ENCODE assay signal across 1 cellular context in genomic region chr19:19668230-19669012, GRCh38.
TF ChIP-seq lines count a peak whose summit lies in the region.

Gene ZNF101 (plus strand): TSS chr19:19668839. CDS start chr19:19668964, 125 bp downstream.

TF ChIP-seq in K562, 482 proteins besides CTCF, POLR2A, EP300 and RAD21 (continued from another document and continues in another):
- TF ChIP-seq PTRF (tag; IDR thresholded peaks at IDR 0.05) (no peak), ZNF75A (CRISPR knock-in tag; IDR thresholded peaks at IDR 0.05) (no peak), MXI1 (IDR thresholded peaks at IDR 0.05; ENCODE audit: low read depth, low read length) (no peak), HDGF (IDR thresholded peaks at IDR 0.05) (no peak), MTA1 (IDR thresholded peaks at IDR 0.05; ENCODE audit: borderline replicate concordance) (no peak), KDM4B (IDR thresholded peaks at IDR 0.05; ENCODE audit: borderline replicate concordance in 2 of 2, low read depth in 1 of 2) (no peak), BDP1 (IDR thresholded peaks at IDR 0.05; ENCODE audit: insufficient read depth, insufficient read length) (no peak), TCF15 (CRISPR knock-in tag; IDR thresholded peaks at IDR 0.05) (no peak), ZNF696 (CRISPR knock-in tag; conservative IDR thresholded peaks at IDR 0.05) (no peak), ZNF232 (CRISPR knock-in tag; IDR thresholded peaks at IDR 0.05) (no peak), RBFOX2 (IDR thresholded peaks at IDR 0.05; ENCODE audit: low read depth, low read length) (peak; percentile 92), BRCA1 (IDR thresholded peaks at IDR 0.05) (no peak), BRCA1 (CRISPR knock-in tag; IDR thresholded peaks at IDR 0.05) (no peak), ZFP36 (IDR thresholded peaks at IDR 0.05; ENCODE audit: low read depth, low read length, partially characterized antibody) (no peak), ZNF551 (CRISPR knock-in tag; IDR thresholded peaks at IDR 0.05) (no peak), LARP7 (IDR thresholded peaks at IDR 0.05) (no peak), ZBTB5 (IDR thresholded peaks at IDR 0.05) (no peak), CCNT2 (IDR thresholded peaks at IDR 0.05; ENCODE audit: borderline replicate concordance, extremely low read depth, insufficient read length, low read depth, low read length) (no peak), KHSRP (IDR thresholded peaks at IDR 0.05) (no peak), EWSR1 (IDR thresholded peaks at IDR 0.05; ENCODE audit: borderline replicate concordance, low read depth, partially characterized antibody) (no peak), RCOR1 (IDR thresholded peaks at IDR 0.05; ENCODE audit: borderline replicate concordance in 1 of 2, low read depth in 2 of 2, low read length in 2 of 2) (no peak), UBTF (IDR thresholded peaks at IDR 0.05; ENCODE audit: borderline replicate concordance in 1 of 2, low read depth in 2 of 2, low read length in 2 of 2) (0 out of 4 replicates have a peak, but pooled peaks have one; percentile 18 to 63), NONO (IDR thresholded peaks at IDR 0.05; ENCODE audit: low read depth in 2 of 2, low read length in 1 of 2) (no peak), LCOR (CRISPR knock-in tag; IDR thresholded peaks at IDR 0.05) (no peak), ZBTB9 (CRISPR knock-in tag; IDR thresholded peaks at IDR 0.05) (no peak), ZNF124 (CRISPR knock-in tag; IDR thresholded peaks at IDR 0.05) (no peak), CGGBP1 (CRISPR knock-in tag; IDR thresholded peaks at IDR 0.05) (no peak), ATF1 (CRISPR knock-in tag; IDR thresholded peaks at IDR 0.05) (no peak), ATF1 (tag; IDR thresholded peaks at IDR 0.05) (peak; percentile 33; the same call in 1 of the 2 replicates), TAF7 (tag; IDR thresholded peaks at IDR 0.05) (peak; percentile 25; the same call in 1 of the 2 replicates), SAP30 (IDR thresholded peaks at IDR 0.05; ENCODE audit: borderline replicate concordance, insufficient read depth, low read depth, low read length, poor library complexity, severe bottlenecking) (no peak), NCOA2 (IDR thresholded peaks at IDR 0.05; ENCODE audit: partially characterized antibody in 2 of 2) (no peak), U2AF1 (optimal IDR thresholded peaks at IDR 0.05; ENCODE audit: low read depth, low read length) (no peak), HDAC8 (tag; IDR thresholded peaks at IDR 0.05) (no peak), PRDM10 (IDR thresholded peaks at IDR 0.05; ENCODE audit: partially characterized antibody) (peak; percentile 97), GABPA (tag; conservative IDR thresholded peaks at IDR 0.05; ENCODE audit: low read depth) (peak; percentile 89), TARDBP (IDR thresholded peaks at IDR 0.05) (no peak), ZNF253 (CRISPR knock-in tag; conservative IDR thresholded peaks at IDR 0.05) (no peak), NR2F6 (CRISPR knock-in tag; IDR thresholded peaks at IDR 0.05) (no peak), HEY1 (CRISPR knock-in tag; IDR thresholded peaks at IDR 0.05; ENCODE audit: borderline replicate concordance) (no peak), ARHGAP35 (IDR thresholded peaks at IDR 0.05; ENCODE audit: partially characterized antibody) (no peak), MECOM (CRISPR knock-in tag; IDR thresholded peaks at IDR 0.05) (no peak), HNRNPK (IDR thresholded peaks at IDR 0.05; ENCODE audit: low read depth, low read length, poor library complexity, severe bottlenecking) (no peak), FOXK1 (CRISPR knock-in tag; IDR thresholded peaks at IDR 0.05; ENCODE audit: borderline replicate concordance) (no peak), NCOA1 (IDR thresholded peaks at IDR 0.05; ENCODE audit: low read depth) (peak; percentile 43; the same call in 1 of the 2 replicates), KAT7 (CRISPR knock-in tag; IDR thresholded peaks at IDR 0.05; ENCODE audit: borderline replicate concordance) (no peak), RBM25 (IDR thresholded peaks at IDR 0.05; ENCODE audit: low read depth, low read length, severe bottlenecking) (peak; percentile 87), ZNF76 (CRISPR knock-in tag; IDR thresholded peaks at IDR 0.05; ENCODE audit: borderline replicate concordance) (no peak), KLF10 (CRISPR knock-in tag; IDR thresholded peaks at IDR 0.05) (no peak), TEAD1 (CRISPR knock-in tag; IDR thresholded peaks at IDR 0.05) (no peak), ZNF143 (CRISPR knock-in tag; IDR thresholded peaks at IDR 0.05) (no peak), IRF9 (tag; IDR thresholded peaks at IDR 0.05) (no peak), ZBTB33 (CRISPR knock-in tag; IDR thresholded peaks at IDR 0.05) (peak; percentile 71), HNRNPL (IDR thresholded peaks at IDR 0.05; ENCODE audit: low read depth, low read length) (no peak), RBM17 (IDR thresholded peaks at IDR 0.05; ENCODE audit: borderline replicate concordance, low read depth, low read length) (no peak), ARID2 (IDR thresholded peaks at IDR 0.05) (no peak), HDAC1 (IDR thresholded peaks at IDR 0.05) (no peak), ZNF239 (CRISPR knock-in tag; IDR thresholded peaks at IDR 0.05) (no peak), NUFIP1 (IDR thresholded peaks at IDR 0.05; ENCODE audit: partially characterized antibody) (no peak), CREB1 (IDR thresholded peaks at IDR 0.05) (no peak), CREB1 (CRISPR knock-in tag; IDR thresholded peaks at IDR 0.05) (no peak), ZNF639 (CRISPR knock-in tag; conservative IDR thresholded peaks at IDR 0.05 in 1 of 2, IDR thresholded peaks at IDR 0.05 in 1 of 2) (no peak; a peak in 1 of 4 replicates)
